Comparison of ENCODE assay signal across 28 cellular contexts in the genomic region with DNA sequence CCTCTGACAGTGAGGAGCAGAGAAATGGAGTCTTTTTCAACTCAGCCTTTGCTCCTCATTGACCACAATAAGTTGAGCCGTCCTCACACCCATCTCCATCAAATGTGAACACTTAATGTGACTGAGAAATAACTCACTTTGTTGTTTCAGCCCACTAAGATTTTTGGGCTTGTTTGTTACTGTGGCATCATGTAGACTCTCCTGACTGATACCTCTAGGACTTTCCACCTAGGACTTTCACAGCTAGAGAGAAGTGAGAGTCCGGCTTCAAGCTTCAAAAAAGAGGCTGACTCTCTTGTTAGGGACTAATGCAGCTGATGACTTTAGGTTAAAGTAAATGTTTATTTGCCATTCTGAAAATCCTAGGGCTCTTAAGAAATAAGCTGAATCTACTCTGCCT.
"Had no signal": no experiment of that assay in that cellular context is flagged by ENCODE, and none has a peak within 500 bp of the region (broad histone marks: within the 10 kb centered on the region; RNA-seq: fewer than 3 reads in every experiment).

No MANE protein-coding gene starts in this region.

- ATAC-seq: effector memory CD8-positive, alpha-beta T cell; esophagus mucosa; foreskin keratinocyte; gastrocnemius medialis; gastroesophageal sphincter; heart left ventricle; heart right ventricle had no signal

- H3K36me3 ChIP-seq: colonic mucosa, esophagus muscularis mucosa, esophagus squamous epithelium, gastrocnemius medialis, gastroesophageal sphincter, heart left ventricle, heart right ventricle had no signal

- DNase-seq: colonic mucosa; cortex of kidney; dermis blood vessel endothelial cell; dorsolateral prefrontal cortex; effector CD4-positive, alpha-beta T cell; effector CD8-positive, alpha-beta T cell; effector memory CD4-positive, alpha-beta T cell; effector memory CD8-positive, alpha-beta T cell; endodermal cell; erythroblast; esophagus squamous epithelium; foreskin fibroblast; foreskin keratinocyte; foreskin melanocyte; gastrocnemius medialis; glutamatergic neuron; head of caudate nucleus; heart left ventricle; heart right ventricle had no signal

- H3K27ac ChIP-seq: colonic mucosa, coronary artery, dorsolateral prefrontal cortex, epithelial cell of prostate, esophagus muscularis mucosa, esophagus squamous epithelium, foreskin keratinocyte, gastrocnemius medialis, gastroesophageal sphincter, heart left ventricle, heart right ventricle had no signal

- H3K4me3 ChIP-seq: colonic mucosa, coronary artery, dorsolateral prefrontal cortex, esophagus muscularis mucosa, esophagus squamous epithelium, gastrocnemius medialis, gastroesophageal sphincter, heart left ventricle, heart right ventricle had no signal

- FAIRE-seq: colon, endometrium, endothelial cell of umbilical vein, frontal cortex had no signal

- H3K4me1 ChIP-seq: colonic mucosa, esophagus muscularis mucosa, esophagus squamous epithelium, foreskin keratinocyte, gastrocnemius medialis, gastroesophageal sphincter, heart left ventricle, heart right ventricle had no signal

- H3K27me3 ChIP-seq: colonic mucosa, esophagus muscularis mucosa, esophagus squamous epithelium, foreskin keratinocyte, gastrocnemius medialis, gastroesophageal sphincter, heart left ventricle had no signal

- H3K9me3 ChIP-seq: colonic mucosa, esophagus squamous epithelium, gastrocnemius medialis had no signal
